In genomic region chr2:173305303-173305702, GRCh38 we compare ENCODE assay signal across 33 cellular contexts.
"Had no signal": no experiment of that assay in that cellular context is flagged by ENCODE, and none has a peak within 500 bp of the region (broad histone marks: within the 10 kb centered on the region; RNA-seq: fewer than 3 reads in every experiment).

No MANE protein-coding gene starts in this region.

- H3K4me3 ChIP-seq: body of pancreas, esophagus squamous epithelium, gastroesophageal sphincter, heart right ventricle had no signal

- DNase-seq: activated B cell treated with CpG ODN at 0.5 μM for 24 hours; activated CD4-positive, alpha-beta T cell treated with anti-CD3 and anti-CD28 coated beads for 48 hours; activated CD4-positive, alpha-beta T cell treated with anti-CD3 and anti-CD28 coated beads, Interleukin-2, amount 50 U/mL, for 1 hour; activated CD4-positive, alpha-beta T cell treated with anti-CD3 and anti-CD28 coated beads, Interleukin-2, amount 50 U/mL, for 48 hours; activated CD8-positive, alpha-beta memory T cell treated with anti-CD3 and anti-CD28 coated beads for 24 hours; activated CD8-positive, alpha-beta T cell treated with anti-CD3 and anti-CD28 coated beads for 36 hours; activated effector memory CD4-positive, alpha-beta T cell treated with Interleukin-2 at 50 U/mL for 16 hours; activated gamma-delta T cell treated with Interleukin-2 at 50 U/mL for 16 hours; activated naive CD4-positive, alpha-beta T cell treated with anti-CD3 and anti-CD28 coated beads, Interleukin-2, amount 50 U/mL, for 16 hours; activated naive CD4-positive, alpha-beta T cell treated with Interleukin-2 at 50 U/mL for 16 hours; activated T-cell treated with anti-CD3 and anti-CD28 coated beads, Interleukin-2, amount 50 U/mL, for 4 hours; amniotic stem cell; anterior cingulate cortex; body of pancreas; caudate nucleus; cortex of kidney; dermis blood vessel endothelial cell; effector CD4-positive, alpha-beta T cell; effector memory CD8-positive, alpha-beta T cell; esophagus squamous epithelium; foreskin melanocyte; heart right ventricle; T-helper 1 cell; T-helper 2 cell had no signal

- H3K4me1 ChIP-seq: body of pancreas, esophagus squamous epithelium, gastroesophageal sphincter, heart right ventricle had no signal

- H3K4me3 Mint-ChIP-seq: activated B cell treated with CpG ODN at 0.5 μM for 24 hours; activated CD8-positive, alpha-beta T cell treated with anti-CD3 and anti-CD28 coated beads for 36 hours; activated naive CD8-positive, alpha-beta T cell; activated T-cell treated with anti-CD3 and anti-CD28 coated beads, Interleukin-2, amount 50 U/mL, for 4 hours; activated T-helper 17 cell treated with anti-CD3 and anti-CD28 coated beads, Interleukin-2, amount 50 U/mL, for 72 hours; effector memory CD8-positive, alpha-beta T cell had no signal

- H3K4me1 Mint-ChIP-seq: activated T-helper 17 cell treated with anti-CD3 and anti-CD28 coated beads, Interleukin-2, amount 50 U/mL, for 72 hours had no signal

- H3K27me3 Mint-ChIP-seq: activated B cell treated with CpG ODN at 0.5 μM for 24 hours; activated CD8-positive, alpha-beta T cell treated with anti-CD3 and anti-CD28 coated beads for 36 hours; effector memory CD8-positive, alpha-beta T cell had no signal

- H3K27ac Mint-ChIP-seq: activated B cell treated with CpG ODN at 0.5 μM for 24 hours; activated CD8-positive, alpha-beta T cell treated with anti-CD3 and anti-CD28 coated beads for 36 hours; activated naive CD8-positive, alpha-beta T cell; effector memory CD8-positive, alpha-beta T cell had no signal

- H3K27me3 ChIP-seq: body of pancreas, gastroesophageal sphincter, heart right ventricle had no signal

- H3K9me3 Mint-ChIP-seq: activated T-cell treated with anti-CD3 and anti-CD28 coated beads, Interleukin-2, amount 50 U/mL, for 4 hours; activated T-helper 17 cell treated with anti-CD3 and anti-CD28 coated beads, Interleukin-2, amount 50 U/mL, for 72 hours had no signal

- ATAC-seq: activated CD4-positive, CD25-positive, alpha-beta regulatory T cell treated with anti-CD3 and anti-CD28 coated beads, Interleukin-2, amount 50 U/mL, for 24 hours; activated CD8-positive, alpha-beta T cell treated with anti-CD3 and anti-CD28 coated beads for 36 hours; activated T-cell treated with anti-CD3 and anti-CD28 coated beads, Interleukin-2, amount 50 U/mL, for 4 hours; activated T-helper 17 cell treated with anti-CD3 and anti-CD28 coated beads, Interleukin-2, amount 50 U/mL, for 72 hours; body of pancreas; effector memory CD8-positive, alpha-beta T cell; gastroesophageal sphincter; heart right ventricle had no signal

- H3K27ac ChIP-seq: body of pancreas, epithelial cell of prostate, esophagus squamous epithelium, gastroesophageal sphincter, heart right ventricle, VCaP had no signal

- H3K36me3 ChIP-seq: esophagus squamous epithelium, gastroesophageal sphincter, heart right ventricle had no signal

- H3K36me3 Mint-ChIP-seq: activated naive CD8-positive, alpha-beta T cell had no signal

- FAIRE-seq: colon, endometrium, endothelial cell of umbilical vein had no signal

- H3K9me3 ChIP-seq: body of pancreas had no signal
